Comparison of ENCODE assay signal across 11 cellular contexts in the genomic region with DNA sequence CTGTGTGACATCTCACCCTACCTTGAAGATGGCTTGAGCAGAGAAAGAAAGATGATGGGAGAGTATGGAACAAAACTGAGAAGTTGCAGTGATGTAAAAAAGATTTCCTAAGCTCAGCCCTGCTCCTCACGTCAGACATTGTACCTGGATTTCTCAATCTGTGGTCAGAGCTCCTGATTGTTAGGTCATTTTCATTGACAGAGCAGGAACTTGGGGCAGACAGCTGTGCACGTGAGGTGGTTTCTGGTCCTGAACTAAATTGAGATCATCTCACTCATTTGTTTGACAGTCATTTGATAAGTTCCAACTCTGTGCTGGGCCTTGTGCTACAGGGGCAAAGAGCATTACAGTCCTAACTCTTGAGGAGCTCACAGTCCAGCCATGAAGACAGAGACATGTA. TPM values are rescaled to one million over a fixed set of nuclear protein-coding genes. Genes with fewer than 3 reads are reported as not detected.
DNase-seq lines count a peak whose midpoint lies in the region; ATAC-seq and TF ChIP-seq lines count a peak whose summit lies in the region.
"Had no signal": no experiment of that assay in that cellular context is flagged by ENCODE, and none has a peak within 500 bp of the region (broad histone marks: within the 10 kb centered on the region; RNA-seq: fewer than 3 reads in every experiment).

No MANE protein-coding gene starts in this region.

- H3K9me3 ChIP-seq in CD8-positive, alpha-beta memory T cell (ENCODE audit: low read length): no peaks in the 10 kb centered on the region
- H3K9me3 ChIP-seq in prostate gland: no peaks in the 10 kb centered on the region
- H3K9me3 ChIP-seq: psoas muscle had no signal

- POLR2A ChIA-PET in CD8-positive, alpha-beta memory T cell (lab: Charles Lee): interaction anchor here (0.8 to 1.4 kb wide), 3 partner anchors 8 to 10 kb away, joined by 3 to 6 read pairs (median 4); a partner anchor contains a TSS

- no peak for ATAC-seq in effector memory CD8-positive, alpha-beta T cell (replicated peaks)
- no peak for ATAC-seq in activated CD4-positive, CD25-positive, alpha-beta regulatory T cell treated with anti-CD3 and anti-CD28 coated beads, Interleukin-2, amount 50 U/mL, for 24 hours
- ATAC-seq: psoas muscle had no signal

- peaks cover 64 to 81% (median 73%) of the 10 kb centered on the region in 3 donors for H3K4me1 Mint-ChIP-seq in CD8-positive, alpha-beta memory T cell
- H3K4me1 Mint-ChIP-seq in effector memory CD8-positive, alpha-beta T cell (ENCODE audit: low read depth in 2 of 2): peaks cover 43 to 63% of the 10 kb centered on the region in 2 donors

- intact Hi-C loops in prostate gland (cut with DNase I): no loop called here

- H3K27me3 ChIP-seq in CD8-positive, alpha-beta memory T cell (ENCODE audit: insufficient read depth, low read length, poor library complexity, severe bottlenecking): no peaks in the 10 kb centered on the region
- H3K27me3 ChIP-seq in prostate gland (replicated peaks; ENCODE audit: insufficient read depth): no peaks in the 10 kb centered on the region

- DNase-seq in CD1c-positive myeloid dendritic cell (ENCODE audit: extremely low spot score): peak; percentile 52
- DNase-seq in CD8-positive, alpha-beta memory T cell: no peak
- peak; percentile 90 for DNase-seq in SKM-1 (lab: John Stamatoyannopoulos, UW; ENCODE audit: unreplicated experiment)
- DNase-seq in effector memory CD8-positive, alpha-beta T cell: no peak
- no peak for DNase-seq in DMS 273 (lab: John Stamatoyannopoulos, UW; ENCODE audit: unreplicated experiment)
- DNase-seq in prostate gland (ENCODE audit: low spot score): no peak
- DNase-seq: Kasumi-1, NCI-H1694 treated with DMSO at 0.1 percent for 48 hours, NCI-H446 treated with DMSO at 0.1 percent for 48 hours, psoas muscle had no signal

- peak overlapping the region in 6 of 8 donors; percentile 83 to 92 (median 90) for H3K27ac Mint-ChIP-seq in CD8-positive, alpha-beta memory T cell
- H3K27ac Mint-ChIP-seq in effector memory CD8-positive, alpha-beta T cell: peak overlapping the region; percentile 78 to 84

- H3K4me1 ChIP-seq in CD8-positive, alpha-beta memory T cell (ENCODE audit: insufficient read depth, low read length): peaks cover 76% of the 10 kb centered on the region
- H3K4me1 ChIP-seq in prostate gland (replicated peaks): no peaks in the 10 kb centered on the region
- H3K4me1 ChIP-seq: psoas muscle had no signal

- H3K4me3 ChIP-seq in CD8-positive, alpha-beta memory T cell (ENCODE audit: low read length): no peak overlapping the region
- H3K4me3 ChIP-seq in prostate gland: no peak overlapping the region
- H3K4me3 ChIP-seq: psoas muscle had no signal

- CTCF ChIA-PET in CD8-positive, alpha-beta memory T cell (lab: Charles Lee): interaction anchor here (0.7 to 17.3 kb wide), 5 partner anchors 12 to 57 kb away, joined by 3 to 255 read pairs (median 4); a partner anchor contains a TSS

- 79% methylated on average over 2 of the region's 2 CpGs for WGBS in prostate gland

- no peak for TF ChIP-seq POLR2A in prostate gland (IDR thresholded peaks at IDR 0.05)

- H3K4me3 Mint-ChIP-seq in CD8-positive, alpha-beta memory T cell: peak overlapping the region in 3 of 7 donors; percentile 32 to 83 (median 40)
- peak overlapping the region in 1 of 2 donors; percentile 15 for H3K4me3 Mint-ChIP-seq in effector memory CD8-positive, alpha-beta T cell

- H3K27ac ChIP-seq in CD8-positive, alpha-beta memory T cell (ENCODE audit: low read depth, low read length): no peak overlapping the region
- H3K27ac ChIP-seq in prostate gland: no peak overlapping the region
- H3K27ac ChIP-seq: psoas muscle had no signal

- H3K36me3 Mint-ChIP-seq in CD8-positive, alpha-beta memory T cell: peaks cover 22 to 81% (median 35%) of the 10 kb centered on the region in 3 donors
- peaks cover 73% of the 10 kb centered on the region for H3K36me3 Mint-ChIP-seq in effector memory CD8-positive, alpha-beta T cell (ENCODE audit: insufficient read depth)

- TF ChIP-seq CTCF in prostate gland (IDR thresholded peaks at IDR 0.05): no peak

- H3K36me3 ChIP-seq in CD8-positive, alpha-beta memory T cell (ENCODE audit: insufficient read depth, low read length): peaks cover 32% of the 10 kb centered on the region
- H3K36me3 ChIP-seq in prostate gland: no peaks in the 10 kb centered on the region

- H3K9me3 Mint-ChIP-seq in CD8-positive, alpha-beta memory T cell: no peaks in the 10 kb centered on the region
- H3K9me3 Mint-ChIP-seq in effector memory CD8-positive, alpha-beta T cell: no peaks in the 10 kb centered on the region

- no peaks in the 10 kb centered on the region for H3K27me3 Mint-ChIP-seq in CD8-positive, alpha-beta memory T cell
- no peaks in the 10 kb centered on the region for H3K27me3 Mint-ChIP-seq in effector memory CD8-positive, alpha-beta T cell

RNA-seq across cellular contexts. Expression of a gene that starts 10.2 kb away (rescaled TPM):
- 100 to 1,000 TPM; 193 to 209 TPM for total RNA-seq in CD8-positive, alpha-beta memory T cell
- polyA plus RNA-seq in CD8-positive, alpha-beta memory T cell: 414 TPM
- total RNA-seq in prostate gland: 1 to 10 TPM in 1 of 2 donors, under 1 TPM in 1; 0.73 to 1.6 TPM

RNA-seq across cellular contexts. Expression of a gene that starts 18.3 kb away (rescaled TPM):
- 1 to 10 TPM; 2.2 TPM for total RNA-seq in CD8-positive, alpha-beta memory T cell
- 0.35 TPM for polyA plus RNA-seq in CD8-positive, alpha-beta memory T cell
- total RNA-seq in prostate gland: 1 to 10 TPM; 5.0 to 6.8 TPM

RNA-seq across cellular contexts. Expression of a gene that starts 39.9 kb away (rescaled TPM):
- 1 to 10 TPM; 1.2 TPM for total RNA-seq in CD8-positive, alpha-beta memory T cell
- 1.0 TPM for polyA plus RNA-seq in CD8-positive, alpha-beta memory T cell
- 100 to 1,000 TPM in 1 of 2 donors, 10 to 100 TPM in 1; 59.8 to 118 TPM for total RNA-seq in prostate gland

Comparison
In these comparisons a context has a peak if more than half of its experiments do, and no peak if none do; other contexts are left out.
1. DNase-seq: peak in CD1c-positive myeloid dendritic cell (single experiment) and SKM-1 (single experiment); none in CD8-positive, alpha-beta memory T cell (0 of 5), effector memory CD8-positive, alpha-beta T cell (0 of 3), DMS 273 (single experiment) and prostate gland (single experiment).
2. RNA of a gene that starts 10.2 kb away (total RNA-seq): 193 to 209 TPM in CD8-positive, alpha-beta memory T cell; 0.73 to 1.6 TPM in prostate gland; every median in the first group is over 10 times any median in the second.
3. RNA of a gene that starts 39.9 kb away (total RNA-seq): 59.8 to 118 TPM in prostate gland; 1.2 TPM in CD8-positive, alpha-beta memory T cell; every median in the first group is over 10 times any median in the second.